20 cellular contexts compared by ENCODE assay signal in the genomic region with DNA sequence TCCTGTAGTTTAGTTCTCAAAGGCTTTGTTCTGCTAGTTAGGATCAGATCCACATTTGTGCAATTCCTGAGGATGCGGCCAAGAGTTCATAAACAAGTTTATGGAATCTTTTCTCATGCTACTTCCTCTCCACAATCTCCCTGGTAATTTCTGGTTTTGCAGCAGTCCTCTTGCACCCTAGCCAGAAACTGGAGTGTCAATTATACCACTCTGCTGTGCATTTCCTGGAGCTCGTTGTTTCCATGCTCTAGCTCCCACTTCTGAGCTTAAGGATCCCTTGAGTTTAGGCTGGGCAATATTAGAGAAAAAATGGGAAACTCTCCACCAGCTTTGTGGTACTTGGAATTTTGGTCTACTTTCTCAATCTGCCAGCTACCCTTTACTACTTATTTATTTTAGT.
"Had no signal": no experiment of that assay in that cellular context is flagged by ENCODE, and none has a peak within 500 bp of the region (broad histone marks: within the 10 kb centered on the region; RNA-seq: fewer than 3 reads in every experiment).

No MANE protein-coding gene starts in this region.

- ATAC-seq: activated CD8-positive, alpha-beta T cell treated with anti-CD3 and anti-CD28 coated beads, Interleukin-2, amount 10 ng/mL, durations not matched to agents 7 days and 5 days; activated T-cell treated with anti-CD3 and anti-CD28 coated beads, Interleukin-2, amount 50 U/mL, for 72 hours; right cardiac atrium; stimulated activated naive CD8-positive, alpha-beta T cell treated with anti-CD3 and anti-CD28 coated beads, Interleukin-15, Interleukin-2, amounts not matched to agents 100 U/mL and 50 U/mL, for 24 hours had no signal

- H3K27me3 ChIP-seq: suprapubic skin had no signal

- H3K27ac Mint-ChIP-seq: activated CD4-positive, alpha-beta T cell treated with anti-CD3 and anti-CD28 coated beads, Interleukin-2, amount 10 ng/mL, durations not matched to agents 24 days and 14 days; activated CD8-positive, alpha-beta T cell treated with anti-CD3 and anti-CD28 coated beads, Interleukin-2, amount 10 ng/mL, durations not matched to agents 7 days and 5 days; activated naive CD8-positive, alpha-beta T cell; activated T-cell treated with anti-CD3 and anti-CD28 coated beads, Interleukin-2, amount 50 U/mL, for 72 hours; brain; type B pancreatic cell had no signal

- H3K9me3 ChIP-seq: esophagus muscularis mucosa, prostate gland, suprapubic skin had no signal

- H3K4me1 Mint-ChIP-seq: activated CD4-positive, alpha-beta T cell treated with anti-CD3 and anti-CD28 coated beads, Interleukin-2, amount 10 ng/mL, durations not matched to agents 24 days and 14 days; brain had no signal

- H3K36me3 Mint-ChIP-seq: brain, type B pancreatic cell had no signal

- H3K4me1 ChIP-seq: esophagus muscularis mucosa, left ventricle myocardium inferior, prostate gland, suprapubic skin had no signal

- H3K4me3 ChIP-seq: coronary artery, esophagus muscularis mucosa, left ventricle myocardium inferior, prostate gland, skin epidermis, suprapubic skin had no signal

- H3K27ac ChIP-seq: coronary artery, esophagus muscularis mucosa, left ventricle myocardium inferior, prostate gland, skin epidermis, suprapubic skin had no signal

- H3K36me3 ChIP-seq: esophagus muscularis mucosa, left ventricle myocardium inferior, prostate gland, suprapubic skin had no signal

- H3K4me3 Mint-ChIP-seq: activated CD4-positive, alpha-beta T cell treated with anti-CD3 and anti-CD28 coated beads, Interleukin-2, amount 10 ng/mL, durations not matched to agents 24 days and 14 days; activated CD8-positive, alpha-beta T cell treated with anti-CD3 and anti-CD28 coated beads, Interleukin-2, amount 10 ng/mL, durations not matched to agents 7 days and 5 days; activated naive CD8-positive, alpha-beta T cell; activated T-cell treated with anti-CD3 and anti-CD28 coated beads, Interleukin-2, amount 50 U/mL, for 72 hours; brain; type B pancreatic cell had no signal

- DNase-seq: activated CD4-positive, alpha-beta T cell treated with anti-CD3 and anti-CD28 coated beads, Interleukin-2, amount 10 ng/mL, durations not matched to agents 24 days and 14 days; activated CD4-positive, CD25-positive, alpha-beta regulatory T cell; activated CD8-positive, alpha-beta memory T cell treated with anti-CD3 and anti-CD28 coated beads, Interleukin-2, amount 50 U/mL, for 48 hours; activated CD8-positive, alpha-beta T cell treated with anti-CD3 and anti-CD28 coated beads, Interleukin-2, amount 10 ng/mL, durations not matched to agents 7 days and 5 days; activated gamma-delta T cell treated with Interleukin-2 at 50 U/mL for 16 hours; activated T-cell treated with anti-CD3 and anti-CD28 coated beads, Interleukin-2, amount 50 U/mL, for 72 hours; amygdala; central memory CD4-positive, alpha-beta T cell; islet precursor cell; left ventricle myocardium inferior; right cardiac atrium; stimulated activated naive CD8-positive, alpha-beta T cell treated with anti-CD3 and anti-CD28 coated beads, Interleukin-15, Interleukin-2, amounts not matched to agents 100 U/mL and 50 U/mL, for 24 hours had no signal
